In the genomic region with DNA sequence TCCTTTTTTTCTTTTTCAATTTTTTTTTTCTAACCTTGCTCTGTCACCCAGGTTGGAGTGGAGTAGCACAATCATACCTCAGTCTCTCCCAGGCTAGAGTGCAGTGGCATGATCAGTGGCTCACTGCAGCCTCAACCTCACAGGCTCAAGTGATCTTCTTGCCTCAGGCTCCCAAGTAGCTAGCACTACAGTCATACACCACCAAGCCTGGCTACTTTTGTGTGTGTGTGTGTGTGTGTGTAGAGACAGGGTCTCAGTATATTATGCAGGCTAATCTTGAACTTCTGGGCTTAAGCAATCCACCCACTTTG, we compare ENCODE assay signal across 22 cellular contexts.
DNase-seq lines count a peak whose midpoint lies in the region; ATAC-seq, FAIRE-seq and TF ChIP-seq lines count a peak whose summit lies in the region.
"Had no signal": no experiment of that assay in that cellular context is flagged by ENCODE, and none has a peak within 500 bp of the region (broad histone marks: within the 10 kb centered on the region; RNA-seq: fewer than 3 reads in every experiment).

No MANE protein-coding gene starts in this region.

- H3K9ac ChIP-seq in mammary epithelial cell (ENCODE audit: insufficient read depth, low read length) (no peak overlapping the region), keratinocyte (ENCODE audit: control insufficient read depth, extremely low read depth, insufficient read depth, low read length) (peak overlapping the region; percentile 18)
- H3K9ac ChIP-seq: BLaER1 had no signal

- H3K4me3 ChIP-seq in mammary epithelial cell (replicated peaks in 1 of 3; ENCODE audit: insufficient read depth in 1 of 3, low read depth in 2 of 3, low read length in 3 of 3) (no peak overlapping the region), keratinocyte (ENCODE audit: control insufficient read depth in 2 of 3, extremely low read depth in 1 of 3, insufficient read depth in 2 of 3, low read depth in 1 of 3, low read length in 3 of 3) (no peak overlapping the region), dorsolateral prefrontal cortex (no peak overlapping the region)
- H3K4me3 ChIP-seq: BLaER1, esophagus muscularis mucosa had no signal

- DNase-seq in A172 (ENCODE audit: low spot score) = peak; percentile 8
- peak; percentile 29 for DNase-seq in HT1080 (ENCODE audit: low read depth)
- peak; percentile 57 for DNase-seq in mammary epithelial cell
- peak; percentile 26 for DNase-seq in keratinocyte (ENCODE audit: low read depth, low spot score)
- DNase-seq in dorsolateral prefrontal cortex = no peak
- no peak for DNase-seq in pons (ENCODE audit: low spot score)
- DNase-seq in UCSD-AML1 (lab: John Stamatoyannopoulos, UW; ENCODE audit: unreplicated experiment) = no peak
- DNase-seq: activated CD4-positive, alpha-beta memory T cell treated with anti-CD3 and anti-CD28 coated beads for 36 hours; activated CD4-positive, CD25-positive, alpha-beta regulatory T cell; activated naive CD8-positive, alpha-beta T cell treated with anti-CD3 and anti-CD28 coated beads for 36 hours; DMS79; effector CD4-positive, alpha-beta T cell; NCI-H1105; NCI-H2029; NCI-H345; NCI-H82; stimulated activated CD4-positive, alpha-beta T cell treated with anti-CD3 and anti-CD28 coated beads, Interleukin-2, amount 100 ng/mL, for 48 hours had no signal

- FAIRE-seq in keratinocyte (lab: Jason Lieb, UNC) = peak; percentile 66
- FAIRE-seq: A204.1 had no signal

- H3K27me3 ChIP-seq in mammary epithelial cell (ENCODE audit: insufficient read depth, low read length) = no peaks in the 10 kb centered on the region
- no peaks in the 10 kb centered on the region for H3K27me3 ChIP-seq in keratinocyte (ENCODE audit: control insufficient read depth, extremely low read depth, insufficient read depth, low read length)
- H3K27me3 ChIP-seq in dorsolateral prefrontal cortex = no peaks in the 10 kb centered on the region
- H3K27me3 ChIP-seq: BLaER1, esophagus muscularis mucosa, neutrophil had no signal

- H3K4me1 ChIP-seq in mammary epithelial cell (ENCODE audit: insufficient read depth, low read length) = peaks cover 23% of the 10 kb centered on the region
- peaks cover 10% of the 10 kb centered on the region for H3K4me1 ChIP-seq in keratinocyte (ENCODE audit: control insufficient read depth, extremely low read depth, insufficient read depth, low read length)
- H3K4me1 ChIP-seq: BLaER1, esophagus muscularis mucosa had no signal

- H3K27ac ChIP-seq in mammary epithelial cell (ENCODE audit: insufficient read depth, low read depth, low read length) (peak overlapping the region; percentile 85), keratinocyte (ENCODE audit: control insufficient read depth, insufficient read depth, low read length) (peak overlapping the region; percentile 36), dorsolateral prefrontal cortex (no peak overlapping the region)
- H3K27ac ChIP-seq: BLaER1, esophagus muscularis mucosa, neutrophil had no signal

- H3K36me3 ChIP-seq in mammary epithelial cell (ENCODE audit: insufficient read depth, low read length) = no peaks in the 10 kb centered on the region
- no peaks in the 10 kb centered on the region for H3K36me3 ChIP-seq in keratinocyte (ENCODE audit: control insufficient read depth in 2 of 2, extremely low read depth in 1 of 2, insufficient read depth in 2 of 2, low read length in 2 of 2)
- H3K36me3 ChIP-seq: BLaER1, esophagus muscularis mucosa, neutrophil had no signal

- BruUV-seq in mammary epithelial cell (replicated peaks; lab: Mats Ljungman, UMichigan) = no TSS peak

- H3K9me3 ChIP-seq in mammary epithelial cell (replicated peaks; ENCODE audit: insufficient read depth, low read length) (no peaks in the 10 kb centered on the region), keratinocyte (ENCODE audit: control insufficient read depth, low read depth, low read length) (no peaks in the 10 kb centered on the region)
- H3K9me3 ChIP-seq: BLaER1, esophagus muscularis mucosa, neutrophil had no signal

- H3K79me2 ChIP-seq in mammary epithelial cell (ENCODE audit: insufficient read depth, low read length) (no peaks in the 10 kb centered on the region), keratinocyte (ENCODE audit: control insufficient read depth, insufficient read depth, low read length) (no peaks in the 10 kb centered on the region)

- no peaks in the 10 kb centered on the region for H3K9me1 ChIP-seq in keratinocyte (ENCODE audit: control insufficient read depth, extremely low read depth, insufficient read depth, low read length)

- peak overlapping the region; percentile 28 for H2AFZ ChIP-seq in mammary epithelial cell (ENCODE audit: low read depth, low read length)
- H2AFZ ChIP-seq in keratinocyte (ENCODE audit: control insufficient read depth, low read length) = peak overlapping the region; percentile 8

- TF ChIP-seq CTCF in mammary epithelial cell (conservative IDR thresholded peaks at IDR 0.05 in 1 of 2, IDR thresholded peaks at IDR 0.05 in 1 of 2; ENCODE audit: extremely low read depth in 1 of 2, insufficient read depth in 1 of 2, low read depth in 1 of 2, low read length in 2 of 2) (no peak), keratinocyte (optimal IDR thresholded peaks at IDR 0.05 in 1 of 3, IDR thresholded peaks at IDR 0.05 in 1 of 3, conservative IDR thresholded peaks at IDR 0.05 in 1 of 3; ENCODE audit: extremely low read depth in 1 of 3, insufficient read depth in 2 of 3, low read length in 3 of 3) (no peak), dorsolateral prefrontal cortex (IDR thresholded peaks at IDR 0.05 in 54 of 56, conservative IDR thresholded peaks at IDR 0.05 in 2 of 56; ENCODE audit: low read depth in 1 of 56, partially characterized antibody in 56 of 56) (no peak)

- dilution Hi-C loops in mammary epithelial cell (cut with HindIII; ENCODE audit: low sequenced_read_pairs) = no loop called here
- dilution Hi-C loops in keratinocyte (cut with MboI; ENCODE audit: extremely low pct_ligation_motif_present, low sequenced_read_pairs) = no loop called here

- peak overlapping the region; percentile 65 for H3K4me2 ChIP-seq in mammary epithelial cell (ENCODE audit: insufficient read depth, low read depth, low read length)
- H3K4me2 ChIP-seq in keratinocyte (ENCODE audit: control insufficient read depth, extremely low read depth, insufficient read depth, low read depth, low read length) = no peak overlapping the region
- H3K4me2 ChIP-seq: BLaER1 had no signal

- no peak for ATAC-seq in GM18907 (IDR thresholded peaks at IDR 0.05; ENCODE audit: unreplicated experiment)

- no peaks in the 10 kb centered on the region for H4K20me1 ChIP-seq in mammary epithelial cell (ENCODE audit: insufficient read depth, low read length)
- no peaks in the 10 kb centered on the region for H4K20me1 ChIP-seq in keratinocyte (ENCODE audit: control insufficient read depth, extremely low read depth, insufficient read depth, low read length)
- H4K20me1 ChIP-seq: BLaER1 had no signal

- intact Hi-C loops in mammary epithelial cell (cut with micrococcal nuclease) = loop anchor here (1.0 to 5.0 kb wide), 3 partner anchors 49 to 166 kb away; no protein-coding TSS in a partner anchor
- intact Hi-C loops in dorsolateral prefrontal cortex (cut with DNase I) = no loop called here

- in situ Hi-C loops in mammary epithelial cell (cut with MboI; ENCODE audit: low sequenced_read_pairs in 2 of 2) = loop anchor here in 1 of 2 donors (25.0 kb wide), 1 partner anchor 124 kb away; no protein-coding TSS in a partner anchor

- CTCF ChIA-PET in mammary epithelial cell (lab: Charles Lee; ENCODE audit: low non-redundant PET) = no interaction called here

Comparison
In these comparisons a context has a peak if more than half of its experiments do, and no peak if none do; other contexts are left out.
1. DNase-seq: peak in A172 (single experiment), HT1080 (single experiment), mammary epithelial cell (single experiment) and keratinocyte (single experiment); none in dorsolateral prefrontal cortex (0 of 10), pons (single experiment) and UCSD-AML1 (single experiment).
2. H3K27ac ChIP-seq: peak in mammary epithelial cell (single experiment) and keratinocyte (single experiment); none in dorsolateral prefrontal cortex (0 of 59).